28 cellular contexts compared by ENCODE assay signal in genomic region chr11:45832835-45833446, GRCh38. TPM values are rescaled to one million over a fixed set of nuclear protein-coding genes. Genes with fewer than 3 reads are reported as not detected.
"Had no signal": no experiment of that assay in that cellular context is flagged by ENCODE, and none has a peak within 500 bp of the region (broad histone marks: within the 10 kb centered on the region; RNA-seq: fewer than 3 reads in every experiment).

No MANE protein-coding gene starts in this region.

- H3K27ac Mint-ChIP-seq: activated naive CD4-positive, alpha-beta T cell treated with anti-CD3 and anti-CD28 coated beads for 36 hours; endodermal cell had no signal

- ATAC-seq: activated CD4-positive, CD25-positive, alpha-beta regulatory T cell treated with anti-CD3 and anti-CD28 coated beads, Interleukin-2, amount 50 U/mL, for 24 hours; esophagus mucosa; naive thymus-derived CD8-positive, alpha-beta T cell; pancreas; T-cell had no signal

- H3K27ac ChIP-seq: breast epithelium, pancreas, prostate gland, testis, transverse colon, uterus, VCaP had no signal

- H3K4me3 ChIP-seq: breast epithelium, pancreas, prostate gland, smooth muscle cell, testis, transverse colon, uterus had no signal

- H3K9me3 Mint-ChIP-seq: activated naive CD4-positive, alpha-beta T cell treated with anti-CD3 and anti-CD28 coated beads for 36 hours; immature natural killer cell; naive thymus-derived CD8-positive, alpha-beta T cell; neural crest cell; T-cell had no signal

- DNase-seq: activated CD4-positive, alpha-beta T cell treated with anti-CD3 and anti-CD28 coated beads for 48 hours; activated CD4-positive, alpha-beta T cell treated with anti-CD3 and anti-CD28 coated beads, Interleukin-2, amount 50 U/mL, for 48 hours; activated CD8-positive, alpha-beta memory T cell treated with anti-CD3 and anti-CD28 coated beads for 24 hours; activated effector memory CD4-positive, alpha-beta T cell treated with Interleukin-2 at 50 U/mL for 16 hours; activated naive CD4-positive, alpha-beta T cell treated with anti-CD3 and anti-CD28 coated beads for 36 hours; central memory CD4-positive, alpha-beta T cell; endodermal cell; foreskin fibroblast; hippocampal formation; immature natural killer cell; naive thymus-derived CD8-positive, alpha-beta T cell; nucleus accumbens; pancreas; retina; stimulated activated CD4-positive, alpha-beta T cell treated with anti-CD3 and anti-CD28 coated beads, Interleukin-15, amount 100 ng/mL, for 24 hours; stimulated activated CD4-positive, alpha-beta T cell treated with anti-CD3 and anti-CD28 coated beads, Interleukin-2, amount 100 ng/mL, for 24 hours; stimulated activated naive CD4-positive, alpha-beta T cell; T-cell; testis; transverse colon; uterus had no signal

- H3K36me3 Mint-ChIP-seq: immature natural killer cell, T-cell had no signal

- H3K27me3 ChIP-seq: breast epithelium, pancreas, testis, transverse colon, uterus had no signal

- H3K9me3 ChIP-seq: breast epithelium, pancreas, prostate gland, testis, transverse colon, uterus had no signal

- H3K4me1 Mint-ChIP-seq: endodermal cell, neural crest cell had no signal

- H3K4me3 Mint-ChIP-seq: activated naive CD4-positive, alpha-beta T cell treated with anti-CD3 and anti-CD28 coated beads for 36 hours; endodermal cell; neural crest cell had no signal

- H3K4me1 ChIP-seq: breast epithelium, pancreas, prostate gland, testis, transverse colon, uterus had no signal

- H3K4me2 ChIP-seq: smooth muscle cell had no signal

- H3K36me3 ChIP-seq: breast epithelium, pancreas, prostate gland, transverse colon, uterus had no signal

RNA-seq across cellular contexts. Expression of gene MAPK8IP1, which starts 52.5 kb away (rescaled TPM):
- polyA plus RNA-seq: naive thymus-derived CD8-positive, alpha-beta T cell had no signal
